In genomic region chr21:39379986-39380891, GRCh38 we compare ENCODE assay signal across 1 cellular context.
TF ChIP-seq lines count a peak whose summit lies in the region.

No MANE protein-coding gene starts in this region.

TF ChIP-seq in HepG2, 621 proteins besides CTCF, POLR2A, EP300 and RAD21 (continued from another document and continues in another):
- TF ChIP-seq HINFP (CRISPR knock-in tag; IDR thresholded peaks at IDR 0.05; ENCODE audit: low read depth) (peak; percentile 68), ZNF878 (CRISPR knock-in tag; IDR thresholded peaks at IDR 0.05) (no peak), HDAC6 (IDR thresholded peaks at IDR 0.05; ENCODE audit: low read depth, low read length) (no peak), ZNF503 (CRISPR knock-in tag; IDR thresholded peaks at IDR 0.05) (no peak), ZNF337 (CRISPR knock-in tag; IDR thresholded peaks at IDR 0.05; ENCODE audit: borderline replicate concordance, low read depth) (no peak), EZH2 (conservative IDR thresholded peaks at IDR 0.05; ENCODE audit: low read depth, low read length) (no peak), PRDM4 (CRISPR knock-in tag; IDR thresholded peaks at IDR 0.05; ENCODE audit: borderline replicate concordance) (no peak), ZNF777 (CRISPR knock-in tag; IDR thresholded peaks at IDR 0.05) (no peak), ZNF224 (CRISPR knock-in tag; IDR thresholded peaks at IDR 0.05) (no peak), BCLAF1 (IDR thresholded peaks at IDR 0.05) (no peak), HNRNPK (IDR thresholded peaks at IDR 0.05; ENCODE audit: low read depth, low read length, poor library complexity, severe bottlenecking) (no peak), ZNF275 (CRISPR knock-in tag; IDR thresholded peaks at IDR 0.05; ENCODE audit: borderline replicate concordance) (no peak), ZNF766 (CRISPR knock-in tag; IDR thresholded peaks at IDR 0.05; ENCODE audit: borderline replicate concordance) (no peak), ZNF142 (CRISPR knock-in tag; IDR thresholded peaks at IDR 0.05) (no peak), IRF2 (CRISPR knock-in tag; IDR thresholded peaks at IDR 0.05) (no peak), NRL (CRISPR knock-in tag; IDR thresholded peaks at IDR 0.05; ENCODE audit: borderline replicate concordance) (peak; percentile 47; the same call in 1 of the 2 replicates), NR3C1 (CRISPR knock-in tag; IDR thresholded peaks at IDR 0.05) (no peak), ZNF558 (CRISPR knock-in tag; IDR thresholded peaks at IDR 0.05; ENCODE audit: borderline replicate concordance) (no peak), HNRNPLL (IDR thresholded peaks at IDR 0.05; ENCODE audit: low read depth, low read length, poor library complexity, severe bottlenecking) (peak; percentile 89), HDAC1 (CRISPR knock-in tag; IDR thresholded peaks at IDR 0.05) (peak; percentile 64), EEA1 (CRISPR knock-in tag; IDR thresholded peaks at IDR 0.05; ENCODE audit: borderline replicate concordance) (no peak), CEBPZ (IDR thresholded peaks at IDR 0.05; ENCODE audit: low read length) (no peak), HMG20B (CRISPR knock-in tag; conservative IDR thresholded peaks at IDR 0.05) (no peak), HMGXB4 (CRISPR knock-in tag; IDR thresholded peaks at IDR 0.05; ENCODE audit: borderline replicate concordance in 1 of 2, low read depth in 1 of 2) (no peak; a peak in 2 of 4 replicates), LRRFIP1 (CRISPR knock-in tag; conservative IDR thresholded peaks at IDR 0.05) (no peak)
